23 cellular contexts compared by ENCODE assay signal in the genomic region with DNA sequence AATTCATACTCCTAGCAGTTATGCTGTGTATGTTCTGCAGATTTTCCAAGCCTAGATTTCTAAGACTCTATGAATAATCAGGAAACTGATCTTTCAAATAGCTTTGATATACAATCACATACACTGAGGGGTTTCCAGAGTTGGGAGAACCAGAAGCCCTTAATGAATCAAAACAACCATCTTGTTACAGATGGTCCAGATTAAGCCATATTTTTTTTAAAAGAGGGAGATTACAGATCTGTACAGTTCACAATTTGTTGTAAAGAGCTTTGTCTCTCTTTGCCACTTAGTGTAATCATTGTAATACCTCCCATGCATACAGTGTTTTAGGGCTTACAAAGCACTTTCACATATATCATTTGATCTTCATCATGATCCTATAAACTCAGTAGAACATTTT. TPM values are rescaled to one million over a fixed set of nuclear protein-coding genes. Genes with fewer than 3 reads are reported as not detected.
"Had no signal": no experiment of that assay in that cellular context is flagged by ENCODE, and none has a peak within 500 bp of the region (broad histone marks: within the 10 kb centered on the region; RNA-seq: fewer than 3 reads in every experiment).

No MANE protein-coding gene starts in this region.

- H3K4me3 ChIP-seq: left lung, lower lobe of right lung, psoas muscle, right atrium auricular region, right lobe of liver, smooth muscle cell, tibial nerve, uterus had no signal

- H3K4me1 ChIP-seq: left lung, lower lobe of right lung, psoas muscle, right atrium auricular region, right lobe of liver, tibial nerve, uterus had no signal

- DNase-seq: immature natural killer cell; kidney; left colon; left lung; lower lobe of right lung; mammary epithelial cell; mesenchymal stem cell; naive thymus-derived CD8-positive, alpha-beta T cell; nucleus accumbens; psoas muscle; right lobe of liver; stimulated activated CD4-positive, alpha-beta T cell treated with anti-CD3 and anti-CD28 coated beads, Interleukin-1b, Interleukin-23, amount 100 ng/mL, for 48 hours; stimulated activated CD4-positive, alpha-beta T cell treated with anti-CD3 and anti-CD28 coated beads, Interleukin-2, amount 100 ng/mL, for 48 hours; stimulated activated CD4-positive, alpha-beta T cell treated with anti-CD3 and anti-CD28 coated beads, Interleukin-4, amount 100 ng/mL, for 4 hours; stimulated activated CD8-positive, alpha-beta memory T cell treated with anti-CD3 and anti-CD28 coated beads, Interleukin-4, amount 100 ng/mL, for 48 hours; stimulated activated naive CD4-positive, alpha-beta T cell treated with Interleukin-2 at 50 U/mL for 16 hours; stimulated activated naive CD8-positive, alpha-beta T cell treated with anti-CD3 and anti-CD28 coated beads, Interleukin-15, amount 100 ng/mL, for 72 hours; substantia nigra; uterus had no signal

- H3K27me3 ChIP-seq: left lung, right lobe of liver, tibial nerve, uterus had no signal

- H2AFZ ChIP-seq: parathyroid adenoma had no signal

- H3K36me3 ChIP-seq: left lung, lower lobe of right lung, right atrium auricular region, right lobe of liver, tibial nerve, uterus had no signal

- H3K27ac ChIP-seq: left lung, lower lobe of right lung, parathyroid adenoma, psoas muscle, right atrium auricular region, right lobe of liver, tibial nerve, uterus had no signal

- H3K9ac ChIP-seq: parathyroid adenoma had no signal

- H3K4me2 ChIP-seq: smooth muscle cell had no signal

- H3K9me3 ChIP-seq: left lung, lower lobe of right lung, psoas muscle, right atrium auricular region, right lobe of liver, tibial nerve, uterus had no signal

RNA-seq across cellular contexts. Expression of a gene that starts 47.7 kb away (rescaled TPM):
- polyA plus RNA-seq: immature natural killer cell; mammary epithelial cell; naive thymus-derived CD8-positive, alpha-beta T cell had no signal
